Comparison of ENCODE assay signal across 9 cellular contexts in the genomic region with DNA sequence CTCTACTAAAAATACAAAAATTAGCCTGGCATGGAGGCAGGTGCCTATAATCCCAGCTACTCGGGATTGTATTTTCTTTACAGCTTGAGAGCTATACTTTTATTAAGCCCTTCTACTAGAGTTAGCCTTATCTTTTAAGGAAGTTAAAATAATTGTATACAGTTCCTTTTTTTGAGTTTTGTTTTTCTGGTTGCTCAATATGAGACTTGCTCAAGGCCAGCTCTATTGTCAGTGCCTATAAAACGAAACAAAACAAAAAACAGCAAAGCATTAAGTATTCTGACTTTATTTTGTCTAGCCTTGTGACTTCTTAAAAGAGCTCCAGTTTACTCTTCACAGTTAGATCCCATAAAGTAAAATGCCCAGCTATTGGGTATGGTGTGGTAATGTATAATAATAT. TPM values are rescaled to one million over a fixed set of nuclear protein-coding genes. Genes with fewer than 3 reads are reported as not detected.
A peak's percentile ranks its signal among the peaks of the same experiment; 100 is the strongest.
DNase-seq lines count a peak whose midpoint lies in the region; ATAC-seq and TF ChIP-seq lines count a peak whose summit lies in the region.
"Had no signal": no experiment of that assay in that cellular context is flagged by ENCODE, and none has a peak within 500 bp of the region (broad histone marks: within the 10 kb centered on the region; RNA-seq: fewer than 3 reads in every experiment).

No MANE protein-coding gene starts in this region.

- intact Hi-C loops in sciatic nerve (cut with DNase I) = no loop called here
- intact Hi-C loops in CD4-positive, alpha-beta T cell (cut with DNase I, micrococcal nuclease) = no loop called here

- H3K36me3 Mint-ChIP-seq in CD4-positive, alpha-beta T cell (ENCODE audit: low read depth) = peaks cover 32% of the 10 kb centered on the region

- no peaks in the 10 kb centered on the region for H3K9me3 Mint-ChIP-seq in CD4-positive, alpha-beta T cell
- H3K9me3 Mint-ChIP-seq: activated naive CD4-positive, alpha-beta T cell treated with anti-CD3 and anti-CD28 coated beads, Interleukin-2, amount 50 U/mL, for 24 hours had no signal

- H3K9me3 ChIP-seq in CD4-positive, alpha-beta T cell (ENCODE audit: control insufficient read depth, low read length) = no peaks in the 10 kb centered on the region

- DNase-seq in SKM-1 (lab: John Stamatoyannopoulos, UW; ENCODE audit: unreplicated experiment) (peak; percentile 74), sciatic nerve (ENCODE audit: low spot score) (no peak), NCI-H524 (lab: John Stamatoyannopoulos, UW) (no peak), COR-L47 (lab: John Stamatoyannopoulos, UW) (no peak)
- no peak for DNase-seq in stimulated activated CD4-positive, alpha-beta T cell treated with anti-CD3 and anti-CD28 coated beads, Interleukin-1b, Interleukin-23, amount 100 ng/mL, for 48 hours
- DNase-seq in CD4-positive, alpha-beta T cell = no peak

- POLR2A ChIA-PET in CD4-positive, alpha-beta T cell (lab: Charles Lee) = no interaction called here

- TF ChIP-seq CTCF in CD4-positive, alpha-beta T cell (IDR thresholded peaks at IDR 0.05) = no peak

- no peak overlapping the region for H3K27ac Mint-ChIP-seq in CD4-positive, alpha-beta T cell

- H3K4me1 Mint-ChIP-seq in CD4-positive, alpha-beta T cell (ENCODE audit: low read depth) = peaks cover 58% of the 10 kb centered on the region

- peak; percentile 76 for ATAC-seq in GM18909 (IDR thresholded peaks at IDR 0.05; ENCODE audit: poor library complexity, unreplicated experiment)
- ATAC-seq in HG02973 (IDR thresholded peaks at IDR 0.05; ENCODE audit: unreplicated experiment) = peak; percentile 78
- peak; percentile 79 for ATAC-seq in sciatic nerve
- ATAC-seq in CD4-positive, alpha-beta T cell (ENCODE audit: poor library complexity) = no peak

- CTCF ChIA-PET in CD4-positive, alpha-beta T cell (lab: Charles Lee) = interaction anchor here (1.9 kb wide), 1 partner anchor 16 kb away, joined by 5 read pairs; no protein-coding TSS in a partner anchor

- no peaks in the 10 kb centered on the region for H3K27me3 ChIP-seq in CD4-positive, alpha-beta T cell (ENCODE audit: control insufficient read depth, insufficient read depth, low read length)

- no peak overlapping the region for H3K27ac ChIP-seq in CD4-positive, alpha-beta T cell (ENCODE audit: low read depth, low read length)

- H3K27me3 Mint-ChIP-seq in CD4-positive, alpha-beta T cell = no peaks in the 10 kb centered on the region
- H3K27me3 Mint-ChIP-seq: activated naive CD4-positive, alpha-beta T cell treated with anti-CD3 and anti-CD28 coated beads, Interleukin-2, amount 50 U/mL, for 24 hours had no signal

- H3K4me3 Mint-ChIP-seq in CD4-positive, alpha-beta T cell = no peak overlapping the region
- H3K4me3 Mint-ChIP-seq: activated naive CD4-positive, alpha-beta T cell treated with anti-CD3 and anti-CD28 coated beads, Interleukin-2, amount 50 U/mL, for 24 hours had no signal

RNA-seq across cellular contexts. Expression of a gene that starts 17.2 kb away (rescaled TPM):
- total RNA-seq in sciatic nerve = 56.4 TPM
- 10 to 100 TPM; 38.8 to 41.4 TPM for total RNA-seq in CD4-positive, alpha-beta T cell
